1 cellular context compared by ENCODE assay signal in genomic region chr3:3189102-3189727, GRCh38.
TF ChIP-seq lines count a peak whose summit lies in the region.

No MANE protein-coding gene starts in this region.

TF ChIP-seq in K562, 482 proteins besides CTCF, POLR2A, EP300 and RAD21 (continued from another document and continues in another):
- TF ChIP-seq NFIX (CRISPR knock-in tag; IDR thresholded peaks at IDR 0.05; ENCODE audit: low read depth) (no peak), AFF4 (CRISPR knock-in tag; IDR thresholded peaks at IDR 0.05) (no peak), NFATC3 (IDR thresholded peaks at IDR 0.05) (no peak), CCNT2 (IDR thresholded peaks at IDR 0.05; ENCODE audit: borderline replicate concordance, extremely low read depth, insufficient read length, low read depth, low read length) (no peak), ZNF639 (CRISPR knock-in tag; conservative IDR thresholded peaks at IDR 0.05 in 1 of 2, IDR thresholded peaks at IDR 0.05 in 1 of 2) (peak in 1 of 2 experiments; percentile 52; a peak in 1 of 4 replicates), SMARCC2 (IDR thresholded peaks at IDR 0.05; ENCODE audit: low read depth) (no peak), TAF9B (IDR thresholded peaks at IDR 0.05; ENCODE audit: partially characterized antibody) (peak; percentile 78), ZNF23 (CRISPR knock-in tag; IDR thresholded peaks at IDR 0.05) (no peak), DACH1 (IDR thresholded peaks at IDR 0.05; ENCODE audit: partially characterized antibody) (peak; percentile 56), MECOM (CRISPR knock-in tag; IDR thresholded peaks at IDR 0.05) (peak; percentile 51; the same call in 1 of the 2 replicates), NCOA6 (IDR thresholded peaks at IDR 0.05) (no peak), ZNF146 (CRISPR knock-in tag; IDR thresholded peaks at IDR 0.05; ENCODE audit: unreplicated experiment) (no peak), MEF2A (IDR thresholded peaks at IDR 0.05; ENCODE audit: control insufficient read depth, low read depth, low read length) (no peak), ZSCAN29 (IDR thresholded peaks at IDR 0.05) (no peak), FOXA3 (CRISPR knock-in tag; conservative IDR thresholded peaks at IDR 0.05 in 1 of 2, IDR thresholded peaks at IDR 0.05 in 1 of 2) (no peak), RBM25 (IDR thresholded peaks at IDR 0.05; ENCODE audit: low read depth, low read length, severe bottlenecking) (no peak), BCLAF1 (IDR thresholded peaks at IDR 0.05; ENCODE audit: borderline replicate concordance in 1 of 2, control insufficient read depth in 1 of 2, low read depth in 2 of 2, low read length in 1 of 2) (no peak), ZNF24 (IDR thresholded peaks at IDR 0.05) (no peak; the same call in 1 of the 2 replicates), ZNF512 (tag; IDR thresholded peaks at IDR 0.05) (no peak), GABPA (tag; conservative IDR thresholded peaks at IDR 0.05; ENCODE audit: low read depth) (no peak), NRF1 (conservative IDR thresholded peaks at IDR 0.05 in 1 of 2, IDR thresholded peaks at IDR 0.05 in 1 of 2) (no peak), SIRT6 (IDR thresholded peaks at IDR 0.05; ENCODE audit: low read depth, low read length) (no peak), FOXJ2 (tag; IDR thresholded peaks at IDR 0.05) (peak; percentile 37; the same call in 1 of the 2 replicates), ZNF175 (CRISPR knock-in tag; IDR thresholded peaks at IDR 0.05; ENCODE audit: low read depth) (peak; percentile 37; the same call in 1 of the 2 replicates), ZNF707 (CRISPR knock-in tag; conservative IDR thresholded peaks at IDR 0.05) (no peak), PBX2 (CRISPR knock-in tag; IDR thresholded peaks at IDR 0.05; ENCODE audit: low read depth) (no peak), PBX2 (tag; conservative IDR thresholded peaks at IDR 0.05; ENCODE audit: low read depth) (peak; percentile 97), IRF1 (CRISPR knock-in tag; IDR thresholded peaks at IDR 0.05; ENCODE audit: borderline replicate concordance) (no peak), NR4A1 (CRISPR knock-in tag; IDR thresholded peaks at IDR 0.05) (no peak), NR4A1 (tag; IDR thresholded peaks at IDR 0.05) (no peak), SPI1 (IDR thresholded peaks at IDR 0.05; ENCODE audit: borderline replicate concordance, low read depth, low read length) (no peak), MCM5 (IDR thresholded peaks at IDR 0.05; ENCODE audit: low read depth) (no peak), MAFF (IDR thresholded peaks at IDR 0.05; ENCODE audit: low read length) (peak; percentile 72), ZNF592 (IDR thresholded peaks at IDR 0.05) (0 out of 2 replicates have a peak, but pooled peaks have one; percentile 63), LCOR (CRISPR knock-in tag; IDR thresholded peaks at IDR 0.05) (no peak), SIN3B (IDR thresholded peaks at IDR 0.05; ENCODE audit: low read depth) (no peak), HNRNPL (IDR thresholded peaks at IDR 0.05; ENCODE audit: low read depth, low read length) (no peak), TEAD4 (IDR thresholded peaks at IDR 0.05; ENCODE audit: low read length) (peak; percentile 34), TEAD4 (CRISPR knock-in tag; IDR thresholded peaks at IDR 0.05; ENCODE audit: borderline replicate concordance) (no peak), JUNB (CRISPR knock-in tag; conservative IDR thresholded peaks at IDR 0.05) (no peak)
